ENCODE assay signal across 17 cellular contexts in genomic region chr11:14679662-14680061, GRCh38. TPM values are rescaled to one million over a fixed set of nuclear protein-coding genes. Genes with fewer than 3 reads are reported as not detected.
DNase-seq lines count a peak whose midpoint lies in the region; ATAC-seq and TF ChIP-seq lines count a peak whose summit lies in the region.
"Had no signal": no experiment of that assay in that cellular context is flagged by ENCODE, and none has a peak within 500 bp of the region (broad histone marks: within the 10 kb centered on the region; RNA-seq: fewer than 3 reads in every experiment).

No MANE protein-coding gene starts in this region.

- no peak overlapping the region for H3K4me3 Mint-ChIP-seq in activated naive CD4-positive, alpha-beta T cell treated with anti-CD3 and anti-CD28 coated beads, Interleukin-2, amount 50 U/mL, for 24 hours
- H3K4me3 Mint-ChIP-seq in activated naive CD4-positive, alpha-beta T cell treated with anti-CD3 and anti-CD28 coated beads, Interleukin-2, amount 10 ng/mL, durations not matched to agents 7 days and 5 days: no peak overlapping the region
- H3K4me3 Mint-ChIP-seq in CD4-positive, alpha-beta T cell: no peak overlapping the region
- H3K4me3 Mint-ChIP-seq in CD8-positive, alpha-beta T cell: no peak overlapping the region
- no peak overlapping the region for H3K4me3 Mint-ChIP-seq in HFFc6

- H3K4me3 ChIP-seq in CD8-positive, alpha-beta T cell (ENCODE audit: low read depth, low read length): no peak overlapping the region
- H3K4me3 ChIP-seq: A549 had no signal

- H3K27me3 Mint-ChIP-seq in activated naive CD4-positive, alpha-beta T cell treated with anti-CD3 and anti-CD28 coated beads, Interleukin-2, amount 50 U/mL, for 24 hours: no peaks in the 10 kb centered on the region
- H3K27me3 Mint-ChIP-seq in activated naive CD4-positive, alpha-beta T cell treated with anti-CD3 and anti-CD28 coated beads, Interleukin-2, amount 10 ng/mL, durations not matched to agents 7 days and 5 days: no peaks in the 10 kb centered on the region
- no peaks in the 10 kb centered on the region for H3K27me3 Mint-ChIP-seq in CD4-positive, alpha-beta T cell
- no peaks in the 10 kb centered on the region for H3K27me3 Mint-ChIP-seq in CD8-positive, alpha-beta T cell (ENCODE audit: low read depth)
- peaks cover 1% of the 10 kb centered on the region; the same call in 1 of the 2 replicates for H3K27me3 Mint-ChIP-seq in HFFc6 (ENCODE audit: insufficient read depth)
- H3K27me3 Mint-ChIP-seq: CD8-positive, alpha-beta memory T cell had no signal

- H3K27ac Mint-ChIP-seq in activated naive CD4-positive, alpha-beta T cell treated with anti-CD3 and anti-CD28 coated beads, Interleukin-2, amount 50 U/mL, for 24 hours: peak overlapping the region; percentile 13
- no peak overlapping the region for H3K27ac Mint-ChIP-seq in activated naive CD4-positive, alpha-beta T cell treated with anti-CD3 and anti-CD28 coated beads, Interleukin-2, amount 10 ng/mL, durations not matched to agents 7 days and 5 days
- H3K27ac Mint-ChIP-seq in CD4-positive, alpha-beta T cell: peak overlapping the region; percentile 9
- H3K27ac Mint-ChIP-seq in CD8-positive, alpha-beta T cell: peak overlapping the region; percentile 2
- H3K27ac Mint-ChIP-seq in HFFc6: no peak overlapping the region

- no peak for DNase-seq in activated naive CD4-positive, alpha-beta T cell treated with anti-CD3 and anti-CD28 coated beads, Interleukin-2, amount 10 ng/mL, durations not matched to agents 7 days and 5 days
- no peak for DNase-seq in CD4-positive, alpha-beta T cell
- no peak for DNase-seq in CD8-positive, alpha-beta T cell
- DNase-seq in left lobe of liver (ENCODE audit: low spot score): no peak
- DNase-seq in DMS 273 (lab: John Stamatoyannopoulos, UW; ENCODE audit: unreplicated experiment): no peak
- no peak for DNase-seq in HFFc6
- DNase-seq: BE2C; CD8-positive, alpha-beta memory T cell; DMS 273 treated with DMSO at 0.1 percent for 48 hours; DMS79 treated with DMSO at 0.1 percent for 48 hours; EL; HCEC 1CT; IMR-90; KBM-7 had no signal

- peaks cover 7% of the 10 kb centered on the region for H3K9me3 Mint-ChIP-seq in activated naive CD4-positive, alpha-beta T cell treated with anti-CD3 and anti-CD28 coated beads, Interleukin-2, amount 50 U/mL, for 24 hours
- peaks cover 15% of the 10 kb centered on the region for H3K9me3 Mint-ChIP-seq in activated naive CD4-positive, alpha-beta T cell treated with anti-CD3 and anti-CD28 coated beads, Interleukin-2, amount 10 ng/mL, durations not matched to agents 7 days and 5 days
- H3K9me3 Mint-ChIP-seq in CD4-positive, alpha-beta T cell: peaks cover 17% of the 10 kb centered on the region
- H3K9me3 Mint-ChIP-seq in CD8-positive, alpha-beta T cell: peaks cover 21% of the 10 kb centered on the region
- peaks cover 11% of the 10 kb centered on the region for H3K9me3 Mint-ChIP-seq in HFFc6

- peaks cover 21% of the 10 kb centered on the region for H3K4me1 ChIP-seq in CD8-positive, alpha-beta T cell (ENCODE audit: insufficient read depth, low read length)
- H3K4me1 ChIP-seq: A549, BE2C had no signal

- POLR2A ChIA-PET in CD4-positive, alpha-beta T cell (lab: Charles Lee): no interaction called here
- POLR2A ChIA-PET in CD8-positive, alpha-beta T cell (lab: Charles Lee): interaction anchor here (1.0 kb wide), 2 partner anchors 13 to 54 kb away, joined by 3 read pairs; no protein-coding TSS in a partner anchor

- H3K9me3 ChIP-seq in CD4-positive, alpha-beta T cell (ENCODE audit: control insufficient read depth, low read length): no peaks in the 10 kb centered on the region
- H3K9me3 ChIP-seq in CD8-positive, alpha-beta T cell (ENCODE audit: low read length): no peaks in the 10 kb centered on the region
- H3K9me3 ChIP-seq: A549, BE2C had no signal

- no peaks in the 10 kb centered on the region for H3K27me3 ChIP-seq in CD4-positive, alpha-beta T cell (ENCODE audit: control insufficient read depth, insufficient read depth, low read length)
- no peaks in the 10 kb centered on the region for H3K27me3 ChIP-seq in CD8-positive, alpha-beta T cell (ENCODE audit: insufficient read depth, low read length)
- H3K27me3 ChIP-seq: BE2C had no signal

- peaks cover 37% of the 10 kb centered on the region for H3K36me3 Mint-ChIP-seq in activated naive CD4-positive, alpha-beta T cell treated with anti-CD3 and anti-CD28 coated beads, Interleukin-2, amount 50 U/mL, for 24 hours
- H3K36me3 Mint-ChIP-seq in activated naive CD4-positive, alpha-beta T cell treated with anti-CD3 and anti-CD28 coated beads, Interleukin-2, amount 10 ng/mL, durations not matched to agents 7 days and 5 days: peaks cover 70% of the 10 kb centered on the region
- peaks cover 87% of the 10 kb centered on the region for H3K36me3 Mint-ChIP-seq in CD4-positive, alpha-beta T cell (ENCODE audit: low read depth)
- peaks cover 69% of the 10 kb centered on the region for H3K36me3 Mint-ChIP-seq in CD8-positive, alpha-beta T cell
- H3K36me3 Mint-ChIP-seq in HFFc6 (ENCODE audit: low read depth): no peaks in the 10 kb centered on the region

- H3K27ac ChIP-seq in CD4-positive, alpha-beta T cell (ENCODE audit: low read depth, low read length): no peak overlapping the region
- H3K27ac ChIP-seq in CD8-positive, alpha-beta T cell (ENCODE audit: low read depth, low read length): no peak overlapping the region
- H3K27ac ChIP-seq: A549, C4-2B had no signal

- peaks cover 77% of the 10 kb centered on the region for H3K4me1 Mint-ChIP-seq in activated naive CD4-positive, alpha-beta T cell treated with anti-CD3 and anti-CD28 coated beads, Interleukin-2, amount 50 U/mL, for 24 hours
- H3K4me1 Mint-ChIP-seq in activated naive CD4-positive, alpha-beta T cell treated with anti-CD3 and anti-CD28 coated beads, Interleukin-2, amount 10 ng/mL, durations not matched to agents 7 days and 5 days: peaks cover 40% of the 10 kb centered on the region
- H3K4me1 Mint-ChIP-seq in CD4-positive, alpha-beta T cell (ENCODE audit: low read depth): peaks cover 84% of the 10 kb centered on the region
- peaks cover 73% of the 10 kb centered on the region for H3K4me1 Mint-ChIP-seq in CD8-positive, alpha-beta T cell (ENCODE audit: low read depth)
- H3K4me1 Mint-ChIP-seq in HFFc6 (ENCODE audit: low read depth): no peaks in the 10 kb centered on the region

- intact Hi-C loops in CD4-positive, alpha-beta T cell (cut with DNase I, micrococcal nuclease): no loop called here
- intact Hi-C loops in CD8-positive, alpha-beta T cell (cut with DNase I, micrococcal nuclease): loop anchor here (5.0 kb wide), 2 partner anchors 32 to 43 kb away; no protein-coding TSS in a partner anchor

- CTCF ChIA-PET in activated naive CD4-positive, alpha-beta T cell treated with anti-CD3 and anti-CD28 coated beads, Interleukin-2, amount 10 ng/mL, durations not matched to agents 7 days and 5 days (lab: Charles Lee): no interaction called here
- CTCF ChIA-PET in CD4-positive, alpha-beta T cell (lab: Charles Lee): no interaction called here
- CTCF ChIA-PET in CD8-positive, alpha-beta T cell (lab: Charles Lee): no interaction called here

- peaks cover 12% of the 10 kb centered on the region for H3K36me3 ChIP-seq in CD8-positive, alpha-beta T cell (ENCODE audit: insufficient read depth, low read length)
- H3K36me3 ChIP-seq: BE2C had no signal

- no peak for TF ChIP-seq CTCF in CD4-positive, alpha-beta T cell (IDR thresholded peaks at IDR 0.05)
- TF ChIP-seq CTCF in CD8-positive, alpha-beta T cell (IDR thresholded peaks at IDR 0.05): no peak
- no peak for TF ChIP-seq CTCF in HFFc6 (IDR thresholded peaks at IDR 0.05)

- ATAC-seq in CD4-positive, alpha-beta T cell (ENCODE audit: poor library complexity): no peak
- ATAC-seq in CD8-positive, alpha-beta T cell: no peak
- peak; percentile 36 for ATAC-seq in left lobe of liver
- ATAC-seq: A549 had no signal

RNA-seq across cellular contexts. Expression of gene PDE3B, which starts 36.1 kb away (rescaled TPM):
- total RNA-seq in CD4-positive, alpha-beta T cell: 100 to 1,000 TPM; 103 to 106 TPM
- total RNA-seq in CD8-positive, alpha-beta T cell: 100 to 1,000 TPM; 144 to 146 TPM
- 41.1 TPM for total RNA-seq in left lobe of liver
- total RNA-seq in HFFc6 (2021; fragmentation: NEBNext Ultra II Directional; extraction: Animal tissue kit (Norgen Biotek cat#: 25700)): under 1 TPM in 2 of 6 experiments, not detected in 4; 0.05 to 0.06 TPM

Comparison
In these comparisons a context has a peak if more than half of its experiments do, and no peak if none do; other contexts are left out.
1. H3K27ac Mint-ChIP-seq: peak in activated naive CD4-positive, alpha-beta T cell treated with anti-CD3 and anti-CD28 coated beads, Interleukin-2, amount 50 U/mL, for 24 hours (single experiment), CD4-positive, alpha-beta T cell (single experiment) and CD8-positive, alpha-beta T cell (single experiment); none in activated naive CD4-positive, alpha-beta T cell treated with anti-CD3 and anti-CD28 coated beads, Interleukin-2, amount 10 ng/mL, durations not matched to agents 7 days and 5 days (single experiment) and HFFc6 (single experiment).
2. RNA of gene PDE3B, which starts 36.1 kb away (total RNA-seq): 144 to 146 TPM in CD8-positive, alpha-beta T cell, 103 to 106 TPM in CD4-positive, alpha-beta T cell and 41.1 TPM in left lobe of liver (single experiment); 0.05 to 0.06 TPM in HFFc6; every median in the first group is over 10 times any median in the second.
3. intact Hi-C loops: an anchor here in CD8-positive, alpha-beta T cell (5.0 kb wide); none called in CD4-positive, alpha-beta T cell.